Comparison of ENCODE assay signal across 8 cellular contexts in the genomic region with DNA sequence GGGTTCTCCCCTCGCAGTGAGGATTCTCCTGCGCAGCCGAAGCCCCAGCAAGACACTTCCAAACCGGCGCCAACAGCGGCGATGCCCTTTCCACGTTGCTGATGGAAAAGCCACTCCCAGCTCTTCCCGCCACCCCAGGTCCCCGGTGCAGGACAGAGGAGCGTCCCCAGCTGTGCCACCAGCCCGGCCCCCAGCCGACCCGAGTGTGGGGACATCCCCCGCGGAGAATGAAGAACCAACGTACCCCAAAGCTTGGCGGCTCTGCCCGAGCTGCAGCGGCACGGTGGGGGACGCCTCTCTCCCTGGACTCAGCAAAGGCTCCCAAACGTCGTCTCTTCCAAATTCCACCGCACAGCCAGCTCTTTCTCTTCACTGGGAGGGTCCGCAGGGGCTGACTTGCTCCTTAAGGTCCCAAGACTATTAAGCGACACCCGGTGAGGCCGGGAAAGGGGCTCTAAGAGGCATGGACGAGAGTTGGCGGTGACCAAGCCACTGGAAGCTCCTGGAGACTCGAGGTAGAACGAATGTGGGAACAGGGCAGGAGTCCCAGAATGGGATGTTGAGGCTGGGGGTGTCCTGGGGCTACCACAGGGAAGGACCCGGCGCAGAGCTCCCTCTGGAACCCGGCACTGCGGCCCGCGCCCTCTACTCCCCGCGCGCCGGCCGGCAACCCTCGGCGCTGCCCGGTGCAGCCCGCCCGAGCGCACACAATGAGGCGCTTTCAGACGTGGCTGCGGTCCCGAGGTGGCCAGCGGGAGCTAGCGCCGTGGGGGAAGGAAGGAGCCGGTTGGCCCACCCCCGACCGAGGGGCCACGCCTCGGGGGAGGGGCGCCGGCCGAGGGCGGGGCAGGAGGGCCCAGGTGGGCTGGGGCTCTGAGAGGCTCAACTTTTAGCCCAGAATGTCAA. TPM values are rescaled to one million over a fixed set of nuclear protein-coding genes. Genes with fewer than 3 reads are reported as not detected.
DNase-seq lines count a peak whose midpoint lies in the region; ATAC-seq and TF ChIP-seq lines count a peak whose summit lies in the region.

Gene CHST6 (minus strand): TSS at position 746 of the 906 bp plus-strand sequence. CDS start 15,613 bp downstream, outside the sequence.

- H3K79me2 ChIP-seq in neural cell (replicated peaks; ENCODE audit: insufficient read depth, low read length) = no peaks in the 10 kb centered on the region

- H3K9me2 ChIP-seq in neural cell (ENCODE audit: insufficient read depth, low read length) = no peaks in the 10 kb centered on the region

- H3K4me3 Mint-ChIP-seq in activated CD4-positive, alpha-beta T cell treated with anti-CD3 and anti-CD28 coated beads, Interleukin-2, amount 10 ng/mL, durations not matched to agents 24 days and 14 days = peak within 1 kb of the TSS; percentile 42
- H3K4me3 Mint-ChIP-seq in activated CD8-positive, alpha-beta T cell treated with anti-CD3 and anti-CD28 coated beads, Interleukin-2, amount 10 ng/mL, durations not matched to agents 7 days and 5 days = peak within 1 kb of the TSS; percentile 36

- no peaks in the 10 kb centered on the region for H3K36me3 Mint-ChIP-seq in activated CD4-positive, alpha-beta T cell treated with anti-CD3 and anti-CD28 coated beads, Interleukin-2, amount 10 ng/mL, durations not matched to agents 24 days and 14 days (ENCODE audit: low read depth)
- no peaks in the 10 kb centered on the region for H3K36me3 Mint-ChIP-seq in activated CD8-positive, alpha-beta T cell treated with anti-CD3 and anti-CD28 coated beads, Interleukin-2, amount 10 ng/mL, durations not matched to agents 7 days and 5 days (ENCODE audit: low read depth)

- H3K27ac Mint-ChIP-seq in activated CD4-positive, alpha-beta T cell treated with anti-CD3 and anti-CD28 coated beads, Interleukin-2, amount 10 ng/mL, durations not matched to agents 24 days and 14 days = no peak within 1 kb of the TSS
- no peak within 1 kb of the TSS for H3K27ac Mint-ChIP-seq in activated CD8-positive, alpha-beta T cell treated with anti-CD3 and anti-CD28 coated beads, Interleukin-2, amount 10 ng/mL, durations not matched to agents 7 days and 5 days

- H3K4me3 ChIP-seq in fibroblast of pulmonary artery (replicated peaks; ENCODE audit: low read depth, low read length) (peak within 1 kb of the TSS; percentile 51), neural cell (ENCODE audit: low read length) (peak within 1 kb of the TSS; percentile 50)

- H3K27me3 ChIP-seq in neural cell (ENCODE audit: insufficient read depth, low read depth, low read length) = peaks cover 15% of the 10 kb centered on the region

- H3K9me3 ChIP-seq in neural cell (ENCODE audit: low read length) = no peaks in the 10 kb centered on the region

- CTCF ChIA-PET in activated CD8-positive, alpha-beta T cell treated with anti-CD3 and anti-CD28 coated beads, Interleukin-2, amount 10 ng/mL, durations not matched to agents 7 days and 5 days (lab: Charles Lee) = interaction anchor here (1.1 to 2.2 kb wide), 3 partner anchors 22 to 30 kb away, joined by 3 to 14 read pairs (median 4); no protein-coding TSS in a partner anchor

- peaks cover 35% of the 10 kb centered on the region for H3K27me3 Mint-ChIP-seq in activated CD4-positive, alpha-beta T cell treated with anti-CD3 and anti-CD28 coated beads, Interleukin-2, amount 10 ng/mL, durations not matched to agents 24 days and 14 days
- peaks cover 21% of the 10 kb centered on the region for H3K27me3 Mint-ChIP-seq in activated CD8-positive, alpha-beta T cell treated with anti-CD3 and anti-CD28 coated beads, Interleukin-2, amount 10 ng/mL, durations not matched to agents 7 days and 5 days (ENCODE audit: low read depth)

- in situ Hi-C loops in KBM-7 (cut with MboI; ENCODE audit: low pct_unique_long_range_greater_than_20kb, low sequenced_read_pairs) = loop anchor here (25.0 kb wide), 1 partner anchor 267 kb away; no protein-coding TSS in a partner anchor

- no peak within 1 kb of the TSS for H3K27ac ChIP-seq in neural cell (ENCODE audit: low read length)

- no peaks in the 10 kb centered on the region for H3F3A ChIP-seq in neural cell (ENCODE audit: insufficient read depth, low read length, poor library complexity, severe bottlenecking)

- TF ChIP-seq RAD21 in neural cell (conservative IDR thresholded peaks at IDR 0.05) = no peak

- no peak within 1 kb of the TSS for H3K4me2 ChIP-seq in neural cell (ENCODE audit: low read length)

- TF ChIP-seq CTCF in fibroblast of pulmonary artery (IDR thresholded peaks at IDR 0.05; ENCODE audit: low read length, missing control alignments) = no peak
- no peak for TF ChIP-seq CTCF in neural cell (IDR thresholded peaks at IDR 0.05; ENCODE audit: poor library complexity, severe bottlenecking)

- H2AFZ ChIP-seq in neural cell (ENCODE audit: low read depth, low read length) = no peak within 1 kb of the TSS

- POLR2A ChIA-PET in activated CD8-positive, alpha-beta T cell treated with anti-CD3 and anti-CD28 coated beads, Interleukin-2, amount 10 ng/mL, durations not matched to agents 7 days and 5 days (lab: Charles Lee) = interaction anchor here (0.8 kb wide), 1 partner anchor 127 kb away, joined by 3 read pairs; no protein-coding TSS in a partner anchor

- intact Hi-C loops in activated CD4-positive, alpha-beta T cell treated with anti-CD3 and anti-CD28 coated beads, Interleukin-2, amount 10 ng/mL, durations not matched to agents 24 days and 14 days (cut with micrococcal nuclease) = no loop called here

- peak; percentile 71 for ATAC-seq in HG02884 (IDR thresholded peaks at IDR 0.05; ENCODE audit: unreplicated experiment)
- ATAC-seq in activated CD8-positive, alpha-beta T cell treated with anti-CD3 and anti-CD28 coated beads, Interleukin-2, amount 10 ng/mL, durations not matched to agents 7 days and 5 days = peak; percentile 87

- H4K20me1 ChIP-seq in neural cell (ENCODE audit: insufficient read depth) = no peaks in the 10 kb centered on the region

- peak; percentile 78 for DNase-seq in activated CD4-positive, alpha-beta T cell treated with anti-CD3 and anti-CD28 coated beads, Interleukin-2, amount 10 ng/mL, durations not matched to agents 24 days and 14 days
- no peak for DNase-seq in activated CD4-positive, alpha-beta T cell treated with anti-CD3 and anti-CD28 coated beads, Interleukin-2, amount 50 U/mL, for 4 hours
- DNase-seq in activated CD8-positive, alpha-beta T cell treated with anti-CD3 and anti-CD28 coated beads, Interleukin-2, amount 10 ng/mL, durations not matched to agents 7 days and 5 days = peak; percentile 37
- DNase-seq in fibroblast of pulmonary artery (ENCODE audit: low read depth) (no peak), NCI-H446 (lab: John Stamatoyannopoulos, UW) (no peak), KBM-7 (no peak)

- H3K4me1 Mint-ChIP-seq in activated CD4-positive, alpha-beta T cell treated with anti-CD3 and anti-CD28 coated beads, Interleukin-2, amount 10 ng/mL, durations not matched to agents 24 days and 14 days = peaks cover 2% of the 10 kb centered on the region
- H3K4me1 Mint-ChIP-seq in activated CD8-positive, alpha-beta T cell treated with anti-CD3 and anti-CD28 coated beads, Interleukin-2, amount 10 ng/mL, durations not matched to agents 7 days and 5 days (ENCODE audit: low read depth) = peaks cover 7% of the 10 kb centered on the region

- no peak for TF ChIP-seq EP300 in neural cell (conservative IDR thresholded peaks at IDR 0.05; ENCODE audit: poor library complexity, severe bottlenecking)

- H3K9ac ChIP-seq in neural cell (ENCODE audit: low read length) = no peak within 1 kb of the TSS

- H3K36me3 ChIP-seq in neural cell (ENCODE audit: insufficient read depth, low read length) = no peaks in the 10 kb centered on the region

- no peaks in the 10 kb centered on the region for H3K9me3 Mint-ChIP-seq in activated CD4-positive, alpha-beta T cell treated with anti-CD3 and anti-CD28 coated beads, Interleukin-2, amount 10 ng/mL, durations not matched to agents 24 days and 14 days
- H3K9me3 Mint-ChIP-seq in activated CD8-positive, alpha-beta T cell treated with anti-CD3 and anti-CD28 coated beads, Interleukin-2, amount 10 ng/mL, durations not matched to agents 7 days and 5 days (ENCODE audit: insufficient read depth) = no peaks in the 10 kb centered on the region

TF ChIP-seq in neural cell, 6 proteins besides CTCF, POLR2A, EP300 and RAD21:
- no peak for TF ChIP-seq POLR2AphosphoS5 (IDR thresholded peaks at IDR 0.05)
- no peak for TF ChIP-seq MXI1 (conservative IDR thresholded peaks at IDR 0.05; ENCODE audit: poor library complexity, severe bottlenecking)

RNA-seq across cellular contexts. Expression of gene CHST6, which starts in this region (rescaled TPM):
- total RNA-seq in activated CD4-positive, alpha-beta T cell treated with anti-CD3 and anti-CD28 coated beads, Interleukin-2, amount 10 ng/mL, durations not matched to agents 24 days and 14 days = not detected in 2 replicates
- total RNA-seq in activated CD8-positive, alpha-beta T cell treated with anti-CD3 and anti-CD28 coated beads, Interleukin-2, amount 10 ng/mL, durations not matched to agents 7 days and 5 days = not detected
- polyA plus RNA-seq in neural cell = 0.02 TPM in 1 of 2 replicates, not detected in the other
- polyA minus RNA-seq in neural cell = 0.12 TPM in 1 of 2 replicates, not detected in the other

Comparison
In these comparisons a context has a peak if more than half of its experiments do, and no peak if none do; other contexts are left out.
1. Peak in DNase-seq in activated CD4-positive, alpha-beta T cell treated with anti-CD3 and anti-CD28 coated beads, Interleukin-2, amount 10 ng/mL, durations not matched to agents 24 days and 14 days; RNA of the gene not detected or under 1 TPM.
2. Peak in DNase-seq and ATAC-seq in activated CD8-positive, alpha-beta T cell treated with anti-CD3 and anti-CD28 coated beads, Interleukin-2, amount 10 ng/mL, durations not matched to agents 7 days and 5 days; RNA of the gene not detected or under 1 TPM.